Comparison of ENCODE assay signal across 31 cellular contexts in genomic region chr5:159698322-159698721, GRCh38.
"Had no signal": no experiment of that assay in that cellular context is flagged by ENCODE, and none has a peak within 500 bp of the region (broad histone marks: within the 10 kb centered on the region; RNA-seq: fewer than 3 reads in every experiment).

No MANE protein-coding gene starts in this region.

- H3K36me3 ChIP-seq: brain microvascular endothelial cell, heart left ventricle had no signal

- H3K27me3 ChIP-seq: brain microvascular endothelial cell, dorsolateral prefrontal cortex, heart left ventricle had no signal

- FAIRE-seq: astrocyte, bronchial epithelial cell, frontal cortex, TTC549 had no signal

- H3K27ac ChIP-seq: brain microvascular endothelial cell, coronary artery, dorsolateral prefrontal cortex, heart left ventricle, VCaP had no signal

- H3K4me1 ChIP-seq: heart left ventricle had no signal

- DNase-seq: activated CD4-positive, alpha-beta T cell treated with anti-CD3 and anti-CD28 coated beads for 1 hour; activated CD4-positive, alpha-beta T cell treated with anti-CD3 and anti-CD28 coated beads for 4 hours; activated CD4-positive, alpha-beta T cell treated with anti-CD3 and anti-CD28 coated beads, Interleukin-2, amount 10 ng/mL, durations not matched to agents 7 days and 5 days; activated CD4-positive, alpha-beta T cell treated with anti-CD3 and anti-CD28 coated beads, Interleukin-2, amount 50 U/mL, for 48 hours; activated CD8-positive, alpha-beta memory T cell treated with anti-CD3 and anti-CD28 coated beads for 24 hours; activated CD8-positive, alpha-beta T cell treated with anti-CD3 and anti-CD28 coated beads for 36 hours; activated effector memory CD4-positive, alpha-beta T cell treated with Interleukin-2 at 50 U/mL for 16 hours; activated gamma-delta T cell treated with Interleukin-2 at 50 U/mL for 16 hours; activated naive CD4-positive, alpha-beta T cell treated with anti-CD3 and anti-CD28 coated beads, Interleukin-2, amount 50 U/mL, for 16 hours; activated naive CD4-positive, alpha-beta T cell treated with Interleukin-2 at 50 U/mL for 16 hours; activated T-cell treated with anti-CD3 and anti-CD28 coated beads, Interleukin-2, amount 50 U/mL, for 4 hours; amniotic stem cell; anterior cingulate cortex; brain microvascular endothelial cell; dorsolateral prefrontal cortex; effector memory CD4-positive, alpha-beta T cell; endodermal cell; foreskin fibroblast; glutamatergic neuron; heart left ventricle; T-helper 1 cell; T-helper 17 cell had no signal

- ATAC-seq: activated CD8-positive, alpha-beta T cell treated with anti-CD3 and anti-CD28 coated beads for 36 hours; activated T-cell treated with anti-CD3 and anti-CD28 coated beads, Interleukin-2, amount 50 U/mL, for 4 hours; activated T-helper 17 cell treated with anti-CD3 and anti-CD28 coated beads, Interleukin-2, amount 50 U/mL, for 72 hours; esophagus mucosa; heart left ventricle; T-helper 17 cell; WTC11 had no signal

- H3K4me3 ChIP-seq: coronary artery, dorsolateral prefrontal cortex, heart left ventricle had no signal
